ENCODE assay signal across 8 cellular contexts in the genomic region with DNA sequence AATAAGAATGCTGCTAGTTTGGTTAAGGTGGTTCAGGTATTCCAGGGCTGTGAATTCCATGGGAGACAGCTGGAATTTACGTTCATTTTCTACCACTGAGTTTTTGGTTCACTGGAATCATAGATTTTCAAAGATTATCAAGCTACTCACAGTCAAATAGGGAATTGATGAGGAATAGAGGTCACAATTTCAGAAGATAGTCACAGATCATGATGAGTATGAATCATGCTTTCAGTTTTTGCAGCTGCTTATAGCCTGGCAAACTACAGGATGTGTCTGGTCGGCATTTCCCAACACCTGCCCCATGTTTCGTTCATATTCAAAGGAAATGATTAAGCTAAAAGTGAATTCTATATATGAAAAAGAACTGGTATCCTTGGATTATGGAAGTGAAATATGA. TPM values are rescaled to one million over a fixed set of nuclear protein-coding genes. Genes with fewer than 3 reads are reported as not detected.
DNase-seq lines count a peak whose midpoint lies in the region; ATAC-seq and TF ChIP-seq lines count a peak whose summit lies in the region.

No MANE protein-coding gene starts in this region.

- H3K27me3 Mint-ChIP-seq in activated CD4-positive, alpha-beta T cell treated with anti-CD3 and anti-CD28 coated beads, Interleukin-2, amount 10 ng/mL, durations not matched to agents 7 days and 5 days: no peaks in the 10 kb centered on the region
- H3K27me3 Mint-ChIP-seq in T-helper 1 cell treated with Interleukin-12 subunit alpha and Interleukin-12 subunit beta and Interleukin-4 antibody, amounts not matched to agents 30 μg/mL and 1 μg/mL, for 36 hours (ENCODE audit: low read depth): no peaks in the 10 kb centered on the region

- no peak for TF ChIP-seq EP300 in suprapubic skin (IDR thresholded peaks at IDR 0.05)

- POLR2A ChIA-PET in activated CD4-positive, alpha-beta T cell treated with anti-CD3 and anti-CD28 coated beads, Interleukin-2, amount 10 ng/mL, durations not matched to agents 7 days and 5 days (lab: Charles Lee): interaction anchor here (1.0 kb wide), 1 partner anchor 161 kb away, joined by 3 read pairs; a partner anchor contains a TSS

- peak; percentile 94 for ATAC-seq in HG03039 (IDR thresholded peaks at IDR 0.05; ENCODE audit: unreplicated experiment)

- H3K9me3 ChIP-seq in suprapubic skin: no peaks in the 10 kb centered on the region

- H3K4me3 Mint-ChIP-seq in activated CD4-positive, alpha-beta T cell treated with anti-CD3 and anti-CD28 coated beads, Interleukin-2, amount 10 ng/mL, durations not matched to agents 7 days and 5 days: peak overlapping the region; percentile 31
- H3K4me3 Mint-ChIP-seq in T-helper 1 cell treated with Interleukin-12 subunit alpha and Interleukin-12 subunit beta and Interleukin-4 antibody, amounts not matched to agents 30 μg/mL and 1 μg/mL, for 36 hours: peak overlapping the region; percentile 59

- 66% methylated on average over 3 of the region's 3 CpGs for WGBS in suprapubic skin

- no peak for TF ChIP-seq POLR2A in suprapubic skin (IDR thresholded peaks at IDR 0.05)

- H3K36me3 ChIP-seq in suprapubic skin: no peaks in the 10 kb centered on the region

- no peak overlapping the region for H3K4me3 ChIP-seq in suprapubic skin

- no peaks in the 10 kb centered on the region for H3K4me1 ChIP-seq in suprapubic skin

- H3K36me3 Mint-ChIP-seq in activated CD4-positive, alpha-beta T cell treated with anti-CD3 and anti-CD28 coated beads, Interleukin-2, amount 10 ng/mL, durations not matched to agents 7 days and 5 days (ENCODE audit: low read depth): peaks cover 4% of the 10 kb centered on the region
- peaks cover 5% of the 10 kb centered on the region for H3K36me3 Mint-ChIP-seq in T-helper 1 cell treated with Interleukin-12 subunit alpha and Interleukin-12 subunit beta and Interleukin-4 antibody, amounts not matched to agents 30 μg/mL and 1 μg/mL, for 36 hours (ENCODE audit: low read depth)

- CTCF ChIA-PET in activated CD4-positive, alpha-beta T cell treated with anti-CD3 and anti-CD28 coated beads, Interleukin-2, amount 10 ng/mL, durations not matched to agents 7 days and 5 days (lab: Charles Lee): interaction anchor here (1.5 to 1.6 kb wide), 2 partner anchors 10 to 11 kb away, joined by 3 to 4 read pairs; no protein-coding TSS in a partner anchor

- no peaks in the 10 kb centered on the region for H3K27me3 ChIP-seq in suprapubic skin

- H3K27ac Mint-ChIP-seq in activated CD4-positive, alpha-beta T cell treated with anti-CD3 and anti-CD28 coated beads, Interleukin-2, amount 10 ng/mL, durations not matched to agents 7 days and 5 days: no peak overlapping the region
- H3K27ac Mint-ChIP-seq in T-helper 1 cell treated with Interleukin-12 subunit alpha and Interleukin-12 subunit beta and Interleukin-4 antibody, amounts not matched to agents 30 μg/mL and 1 μg/mL, for 36 hours: peak overlapping the region; percentile 75

- no peak overlapping the region for H3K27ac ChIP-seq in suprapubic skin

- TF ChIP-seq CTCF in suprapubic skin (IDR thresholded peaks at IDR 0.05): no peak

- peaks cover 2% of the 10 kb centered on the region for H3K4me1 Mint-ChIP-seq in activated CD4-positive, alpha-beta T cell treated with anti-CD3 and anti-CD28 coated beads, Interleukin-2, amount 10 ng/mL, durations not matched to agents 7 days and 5 days
- peaks cover 14% of the 10 kb centered on the region for H3K4me1 Mint-ChIP-seq in T-helper 1 cell treated with Interleukin-12 subunit alpha and Interleukin-12 subunit beta and Interleukin-4 antibody, amounts not matched to agents 30 μg/mL and 1 μg/mL, for 36 hours (ENCODE audit: low read depth)

- H3K9me3 Mint-ChIP-seq in activated CD4-positive, alpha-beta T cell treated with anti-CD3 and anti-CD28 coated beads, Interleukin-2, amount 10 ng/mL, durations not matched to agents 7 days and 5 days: no peaks in the 10 kb centered on the region
- no peaks in the 10 kb centered on the region for H3K9me3 Mint-ChIP-seq in T-helper 1 cell treated with Interleukin-12 subunit alpha and Interleukin-12 subunit beta and Interleukin-4 antibody, amounts not matched to agents 30 μg/mL and 1 μg/mL, for 36 hours

- DNase-seq in activated CD4-positive, alpha-beta T cell treated with anti-CD3 and anti-CD28 coated beads, Interleukin-2, amount 10 ng/mL, durations not matched to agents 7 days and 5 days: peak; percentile 14
- DNase-seq in activated CD4-positive, alpha-beta T cell treated with anti-CD3 and anti-CD28 coated beads, Interleukin-2, amount 50 U/mL, for 1 hour: no peak
- peak; percentile 17 to 28 (median 20) for DNase-seq in stimulated activated CD4-positive, alpha-beta T cell treated with anti-CD3 and anti-CD28 coated beads, Interleukin-12 subunit alpha, Interleukin-12 subunit beta, amount 100 ng/mL, for 48 hours (ENCODE audit: low read depth in 2 of 3, low spot score in 1 of 3)
- DNase-seq in SK-N-DZ (ENCODE audit: low spot score): no peak
- DNase-seq in middle frontal gyrus (ENCODE audit: extremely low spot score, low spot score): no peak
- no peak for DNase-seq in suprapubic skin (ENCODE audit: low spot score in 2 of 2)

RNA-seq across cellular contexts. Expression of a gene that starts 58.7 kb away (rescaled TPM):
- total RNA-seq in activated CD4-positive, alpha-beta T cell treated with anti-CD3 and anti-CD28 coated beads, Interleukin-2, amount 10 ng/mL, durations not matched to agents 7 days and 5 days: 10 to 100 TPM; 16.4 to 18.8 TPM
- 22.2 and 26.3 TPM in 2 replicates for polyA plus RNA-seq in SK-N-DZ (2014; cell fraction: cytosol; rRNA removed)
- polyA plus RNA-seq in SK-N-DZ (2014; cell fraction: nucleus; rRNA removed): 10.7 and 15.9 TPM in 2 replicates
- 10 to 100 TPM; 10.5 to 17.2 (median 14.1) TPM for total RNA-seq in suprapubic skin

Comparison
In these comparisons a context has a peak if more than half of its experiments do, and no peak if none do; other contexts are left out.
1. DNase-seq: peak in activated CD4-positive, alpha-beta T cell treated with anti-CD3 and anti-CD28 coated beads, Interleukin-2, amount 10 ng/mL, durations not matched to agents 7 days and 5 days (single experiment) and stimulated activated CD4-positive, alpha-beta T cell treated with anti-CD3 and anti-CD28 coated beads, Interleukin-12 subunit alpha, Interleukin-12 subunit beta, amount 100 ng/mL, for 48 hours (3 of 3); none in activated CD4-positive, alpha-beta T cell treated with anti-CD3 and anti-CD28 coated beads, Interleukin-2, amount 50 U/mL, for 1 hour (single experiment), SK-N-DZ (single experiment), middle frontal gyrus (single experiment) and suprapubic skin (0 of 2).